In the genomic region with DNA sequence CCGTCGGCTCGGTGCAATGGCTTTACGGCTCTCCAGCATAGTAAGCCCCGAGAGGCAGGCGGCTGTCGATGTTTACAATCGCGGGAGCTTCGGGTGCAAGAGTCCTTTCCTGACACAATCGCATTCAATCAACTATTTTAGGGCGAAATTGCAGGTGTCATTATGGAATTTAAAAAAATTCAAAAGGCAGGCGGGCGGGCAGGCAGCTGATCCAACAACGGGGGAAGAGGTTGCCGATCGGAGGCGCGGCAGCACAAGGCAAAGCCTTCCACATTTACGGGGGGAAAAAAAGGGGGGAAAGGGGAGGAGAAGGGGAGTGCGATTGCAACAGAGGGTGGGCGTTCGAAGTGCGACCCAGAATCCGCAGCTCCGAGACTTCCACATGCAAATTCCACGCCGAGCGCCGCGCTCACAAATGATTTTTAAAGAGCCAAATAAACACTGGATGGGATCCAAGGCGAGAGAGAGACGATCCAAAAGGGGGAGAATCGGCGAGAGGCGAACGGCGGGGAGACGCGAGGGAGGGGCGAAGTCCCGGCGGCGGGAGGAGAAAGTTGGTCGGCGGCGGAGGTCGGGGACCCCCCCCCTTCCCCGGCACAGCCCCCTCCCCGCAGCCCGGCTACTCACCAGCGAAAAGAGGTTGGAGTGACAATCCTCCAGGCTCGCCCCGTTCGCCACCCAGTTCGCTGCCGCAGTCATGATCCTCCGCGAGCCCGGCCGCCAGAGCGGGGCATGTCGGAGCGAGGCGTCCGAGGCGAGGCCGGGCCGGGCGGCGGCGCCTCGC, we compare ENCODE assay signal across 1 cellular context.
TF ChIP-seq lines count a peak whose summit lies in the region.

No MANE protein-coding gene starts in this region.

TF ChIP-seq in HepG2, 621 proteins besides CTCF, POLR2A, EP300 and RAD21 (continued from another document):
- TF ChIP-seq, protein P1, sequence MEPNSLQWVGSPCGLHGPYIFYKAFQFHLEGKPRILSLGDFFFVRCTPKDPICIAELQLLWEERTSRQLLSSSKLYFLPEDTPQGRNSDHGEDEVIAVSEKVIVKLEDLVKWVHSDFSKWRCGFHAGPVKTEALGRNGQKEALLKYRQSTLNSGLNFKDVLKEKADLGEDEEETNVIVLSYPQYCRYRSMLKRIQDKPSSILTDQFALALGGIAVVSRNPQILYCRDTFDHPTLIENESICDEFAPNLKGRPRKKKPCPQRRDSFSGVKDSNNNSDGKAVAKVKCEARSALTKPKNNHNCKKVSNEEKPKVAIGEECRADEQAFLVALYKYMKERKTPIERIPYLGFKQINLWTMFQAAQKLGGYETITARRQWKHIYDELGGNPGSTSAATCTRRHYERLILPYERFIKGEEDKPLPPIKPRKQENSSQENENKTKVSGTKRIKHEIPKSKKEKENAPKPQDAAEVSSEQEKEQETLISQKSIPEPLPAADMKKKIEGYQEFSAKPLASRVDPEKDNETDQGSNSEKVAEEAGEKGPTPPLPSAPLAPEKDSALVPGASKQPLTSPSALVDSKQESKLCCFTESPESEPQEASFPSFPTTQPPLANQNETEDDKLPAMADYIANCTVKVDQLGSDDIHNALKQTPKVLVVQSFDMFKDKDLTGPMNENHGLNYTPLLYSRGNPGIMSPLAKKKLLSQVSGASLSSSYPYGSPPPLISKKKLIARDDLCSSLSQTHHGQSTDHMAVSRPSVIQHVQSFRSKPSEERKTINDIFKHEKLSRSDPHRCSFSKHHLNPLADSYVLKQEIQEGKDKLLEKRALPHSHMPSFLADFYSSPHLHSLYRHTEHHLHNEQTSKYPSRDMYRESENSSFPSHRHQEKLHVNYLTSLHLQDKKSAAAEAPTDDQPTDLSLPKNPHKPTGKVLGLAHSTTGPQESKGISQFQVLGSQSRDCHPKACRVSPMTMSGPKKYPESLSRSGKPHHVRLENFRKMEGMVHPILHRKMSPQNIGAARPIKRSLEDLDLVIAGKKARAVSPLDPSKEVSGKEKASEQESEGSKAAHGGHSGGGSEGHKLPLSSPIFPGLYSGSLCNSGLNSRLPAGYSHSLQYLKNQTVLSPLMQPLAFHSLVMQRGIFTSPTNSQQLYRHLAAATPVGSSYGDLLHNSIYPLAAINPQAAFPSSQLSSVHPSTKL (CRISPR knock-in tag; IDR thresholded peaks at IDR 0.05) = no peak
- TF ChIP-seq, protein P2, sequence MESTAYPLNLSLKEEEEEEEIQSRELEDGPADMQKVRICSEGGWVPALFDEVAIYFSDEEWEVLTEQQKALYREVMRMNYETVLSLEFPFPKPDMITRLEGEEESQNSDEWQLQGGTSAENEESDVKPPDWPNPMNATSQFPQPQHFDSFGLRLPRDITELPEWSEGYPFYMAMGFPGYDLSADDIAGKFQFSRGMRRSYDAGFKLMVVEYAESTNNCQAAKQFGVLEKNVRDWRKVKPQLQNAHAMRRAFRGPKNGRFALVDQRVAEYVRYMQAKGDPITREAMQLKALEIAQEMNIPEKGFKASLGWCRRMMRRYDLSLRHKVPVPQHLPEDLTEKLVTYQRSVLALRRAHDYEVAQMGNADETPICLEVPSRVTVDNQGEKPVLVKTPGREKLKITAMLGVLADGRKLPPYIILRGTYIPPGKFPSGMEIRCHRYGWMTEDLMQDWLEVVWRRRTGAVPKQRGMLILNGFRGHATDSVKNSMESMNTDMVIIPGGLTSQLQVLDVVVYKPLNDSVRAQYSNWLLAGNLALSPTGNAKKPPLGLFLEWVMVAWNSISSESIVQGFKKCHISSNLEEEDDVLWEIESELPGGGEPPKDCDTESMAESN (CRISPR knock-in tag; conservative IDR thresholded peaks at IDR 0.05) = 0 out of 2 replicates have a peak, but pooled peaks have one; percentile 31
- no peak for TF ChIP-seq ZNF24 (IDR thresholded peaks at IDR 0.05)
- no peak for TF ChIP-seq BORCS8-MEF2B (CRISPR knock-in tag; IDR thresholded peaks at IDR 0.05)
- TF ChIP-seq ELF4 (CRISPR knock-in tag; IDR thresholded peaks at IDR 0.05; ENCODE audit: borderline replicate concordance) = no peak
- TF ChIP-seq RBFOX2 (IDR thresholded peaks at IDR 0.05; ENCODE audit: low read depth, low read length) = peak; percentile 10; the same call in 1 of the 2 replicates
- 0 out of 2 replicates have a peak, but pooled peaks have one; percentile 29 for TF ChIP-seq SALL1 (CRISPR knock-in tag; IDR thresholded peaks at IDR 0.05)
- TF ChIP-seq, protein P3, sequence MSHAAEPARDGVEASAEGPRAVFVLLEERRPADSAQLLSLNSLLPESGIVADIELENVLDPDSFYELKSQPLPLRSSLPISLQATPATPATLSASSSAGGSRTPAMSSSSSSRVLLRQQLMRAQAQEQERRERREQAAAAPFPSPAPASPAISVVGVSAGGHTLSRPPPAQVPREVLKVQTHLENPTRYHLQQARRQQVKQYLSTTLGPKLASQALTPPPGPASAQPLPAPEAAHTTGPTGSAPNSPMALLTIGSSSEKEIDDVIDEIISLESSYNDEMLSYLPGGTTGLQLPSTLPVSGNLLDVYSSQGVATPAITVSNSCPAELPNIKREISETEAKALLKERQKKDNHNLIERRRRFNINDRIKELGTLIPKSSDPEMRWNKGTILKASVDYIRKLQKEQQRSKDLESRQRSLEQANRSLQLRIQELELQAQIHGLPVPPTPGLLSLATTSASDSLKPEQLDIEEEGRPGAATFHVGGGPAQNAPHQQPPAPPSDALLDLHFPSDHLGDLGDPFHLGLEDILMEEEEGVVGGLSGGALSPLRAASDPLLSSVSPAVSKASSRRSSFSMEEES (CRISPR knock-in tag; IDR thresholded peaks at IDR 0.05) = no peak
- TF ChIP-seq NFYB (CRISPR knock-in tag; IDR thresholded peaks at IDR 0.05) = no peak
- TF ChIP-seq, protein P4, sequence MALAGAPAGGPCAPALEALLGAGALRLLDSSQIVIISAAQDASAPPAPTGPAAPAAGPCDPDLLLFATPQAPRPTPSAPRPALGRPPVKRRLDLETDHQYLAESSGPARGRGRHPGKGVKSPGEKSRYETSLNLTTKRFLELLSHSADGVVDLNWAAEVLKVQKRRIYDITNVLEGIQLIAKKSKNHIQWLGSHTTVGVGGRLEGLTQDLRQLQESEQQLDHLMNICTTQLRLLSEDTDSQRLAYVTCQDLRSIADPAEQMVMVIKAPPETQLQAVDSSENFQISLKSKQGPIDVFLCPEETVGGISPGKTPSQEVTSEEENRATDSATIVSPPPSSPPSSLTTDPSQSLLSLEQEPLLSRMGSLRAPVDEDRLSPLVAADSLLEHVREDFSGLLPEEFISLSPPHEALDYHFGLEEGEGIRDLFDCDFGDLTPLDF (CRISPR knock-in tag; IDR thresholded peaks at IDR 0.05) = no peak
- TF ChIP-seq KAT2B (IDR thresholded peaks at IDR 0.05; ENCODE audit: borderline replicate concordance, low read depth, low read length) = no peak
- TF ChIP-seq ZNF839 (CRISPR knock-in tag; IDR thresholded peaks at IDR 0.05; ENCODE audit: borderline replicate concordance) = no peak
- TF ChIP-seq, protein P5, sequence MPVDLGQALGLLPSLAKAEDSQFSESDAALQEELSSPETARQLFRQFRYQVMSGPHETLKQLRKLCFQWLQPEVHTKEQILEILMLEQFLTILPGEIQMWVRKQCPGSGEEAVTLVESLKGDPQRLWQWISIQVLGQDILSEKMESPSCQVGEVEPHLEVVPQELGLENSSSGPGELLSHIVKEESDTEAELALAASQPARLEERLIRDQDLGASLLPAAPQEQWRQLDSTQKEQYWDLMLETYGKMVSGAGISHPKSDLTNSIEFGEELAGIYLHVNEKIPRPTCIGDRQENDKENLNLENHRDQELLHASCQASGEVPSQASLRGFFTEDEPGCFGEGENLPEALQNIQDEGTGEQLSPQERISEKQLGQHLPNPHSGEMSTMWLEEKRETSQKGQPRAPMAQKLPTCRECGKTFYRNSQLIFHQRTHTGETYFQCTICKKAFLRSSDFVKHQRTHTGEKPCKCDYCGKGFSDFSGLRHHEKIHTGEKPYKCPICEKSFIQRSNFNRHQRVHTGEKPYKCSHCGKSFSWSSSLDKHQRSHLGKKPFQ (CRISPR knock-in tag; IDR thresholded peaks at IDR 0.05; ENCODE audit: insufficient replicate concordance) = no peak
- no peak for TF ChIP-seq GTF3A (CRISPR knock-in tag; conservative IDR thresholded peaks at IDR 0.05)
- no peak for TF ChIP-seq HNRNPLL (IDR thresholded peaks at IDR 0.05; ENCODE audit: low read depth, low read length, poor library complexity, severe bottlenecking)
- TF ChIP-seq ZNF337 (CRISPR knock-in tag; IDR thresholded peaks at IDR 0.05; ENCODE audit: borderline replicate concordance, low read depth) = no peak
- TF ChIP-seq ZNF790 (CRISPR knock-in tag; IDR thresholded peaks at IDR 0.05; ENCODE audit: borderline replicate concordance) = 0 out of 2 replicates have a peak, but pooled peaks have one; percentile 43
- TF ChIP-seq, protein P6, sequence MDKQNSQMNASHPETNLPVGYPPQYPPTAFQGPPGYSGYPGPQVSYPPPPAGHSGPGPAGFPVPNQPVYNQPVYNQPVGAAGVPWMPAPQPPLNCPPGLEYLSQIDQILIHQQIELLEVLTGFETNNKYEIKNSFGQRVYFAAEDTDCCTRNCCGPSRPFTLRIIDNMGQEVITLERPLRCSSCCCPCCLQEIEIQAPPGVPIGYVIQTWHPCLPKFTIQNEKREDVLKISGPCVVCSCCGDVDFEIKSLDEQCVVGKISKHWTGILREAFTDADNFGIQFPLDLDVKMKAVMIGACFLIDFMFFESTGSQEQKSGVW (CRISPR knock-in tag; IDR thresholded peaks at IDR 0.05; ENCODE audit: borderline replicate concordance) = no peak
- TF ChIP-seq SNAPC2 (CRISPR knock-in tag; IDR thresholded peaks at IDR 0.05) = no peak
- TF ChIP-seq ZFP62 (CRISPR knock-in tag; IDR thresholded peaks at IDR 0.05) = no peak
- TF ChIP-seq REPIN1 (CRISPR knock-in tag; IDR thresholded peaks at IDR 0.05; ENCODE audit: borderline replicate concordance, low read depth) = no peak
- TF ChIP-seq ZNF75D (CRISPR knock-in tag; IDR thresholded peaks at IDR 0.05; ENCODE audit: borderline replicate concordance) = no peak
- no peak for TF ChIP-seq SRSF4 (IDR thresholded peaks at IDR 0.05; ENCODE audit: low read depth, low read length, poor library complexity, severe bottlenecking)
- no peak for TF ChIP-seq ZNF121 (CRISPR knock-in tag; IDR thresholded peaks at IDR 0.05)
- TF ChIP-seq TARDBP (CRISPR knock-in tag; IDR thresholded peaks at IDR 0.05) = no peak
- TF ChIP-seq PRMT3 (CRISPR knock-in tag; IDR thresholded peaks at IDR 0.05; ENCODE audit: borderline replicate concordance, low read depth) = no peak
- TF ChIP-seq PTBP1 (IDR thresholded peaks at IDR 0.05; ENCODE audit: low read depth, low read length, poor library complexity, severe bottlenecking) = no peak
- TF ChIP-seq ZNF331 (CRISPR knock-in tag; IDR thresholded peaks at IDR 0.05) = no peak
- no peak for TF ChIP-seq ZNF335 (CRISPR knock-in tag; IDR thresholded peaks at IDR 0.05)
- TF ChIP-seq ZNF10 (CRISPR knock-in tag; IDR thresholded peaks at IDR 0.05; ENCODE audit: borderline replicate concordance, low read depth) = no peak
- TF ChIP-seq SP140L (CRISPR knock-in tag; IDR thresholded peaks at IDR 0.05; ENCODE audit: borderline replicate concordance) = no peak
- no peak for TF ChIP-seq ZNF768 (CRISPR knock-in tag; IDR thresholded peaks at IDR 0.05)
- TF ChIP-seq SETDB1 (CRISPR knock-in tag; IDR thresholded peaks at IDR 0.05; ENCODE audit: borderline replicate concordance) = no peak
- TF ChIP-seq KLF15 (CRISPR knock-in tag; IDR thresholded peaks at IDR 0.05; ENCODE audit: borderline replicate concordance) = no peak
